Comparison of ENCODE assay signal across 18 cellular contexts in the genomic region with DNA sequence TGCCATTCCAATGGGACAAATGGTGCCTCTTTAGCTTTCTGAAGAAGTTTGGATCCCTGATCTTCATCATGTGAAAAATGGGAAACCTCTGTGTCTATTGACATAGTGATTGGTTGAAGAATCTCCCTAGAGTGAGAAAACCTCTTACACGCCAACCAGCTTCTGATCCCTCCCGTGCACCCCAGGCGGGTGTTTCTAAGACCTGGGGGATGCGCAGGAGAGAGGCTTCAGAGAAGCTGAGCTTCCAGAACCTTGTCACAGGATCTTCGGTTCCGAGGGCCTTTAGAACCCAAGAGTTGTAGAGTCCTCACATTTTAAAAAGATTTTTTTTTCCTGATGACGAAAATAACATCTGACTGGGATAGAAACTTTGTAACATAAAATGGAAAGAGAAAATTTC. TPM values are rescaled to one million over a fixed set of nuclear protein-coding genes. Genes with fewer than 3 reads are reported as not detected.
DNase-seq lines count a peak whose midpoint lies in the region; ATAC-seq and TF ChIP-seq lines count a peak whose summit lies in the region.
"Had no signal": no experiment of that assay in that cellular context is flagged by ENCODE, and none has a peak within 500 bp of the region (broad histone marks: within the 10 kb centered on the region; RNA-seq: fewer than 3 reads in every experiment).

No MANE protein-coding gene starts in this region.

- DNase-seq in CD14-positive monocyte (ENCODE audit: low spot score): peak; percentile 11
- DNase-seq in H7: peak; percentile 30
- no peak for DNase-seq in left ventricle myocardium inferior
- DNase-seq in sciatic nerve (ENCODE audit: low spot score): peak; percentile 54
- DNase-seq in endothelial cell (ENCODE audit: low spot score): no peak
- DNase-seq in natural killer cell: no peak
- DNase-seq in HEK293T (ENCODE audit: extremely low spot score): no peak
- DNase-seq: CD4-positive, alpha-beta memory T cell; KG1; NCI-H1092 treated with DMSO at 0.1 percent for 48 hours; NCI-H1436 treated with DMSO at 0.1 percent for 48 hours; NCI-H1930 had no signal

- POLR2A ChIA-PET in HEK293T (lab: Yijun Ruan, JAX): no interaction called here

- TF ChIP-seq CTCF in CD14-positive monocyte (IDR thresholded peaks at IDR 0.05) (no peak), left ventricle myocardium inferior (IDR thresholded peaks at IDR 0.05; ENCODE audit: borderline replicate concordance) (no peak), endothelial cell (IDR thresholded peaks at IDR 0.05; ENCODE audit: unreplicated experiment) (no peak), natural killer cell (IDR thresholded peaks at IDR 0.05) (no peak)

- H3K4me3 Mint-ChIP-seq in CD14-positive monocyte (no peak overlapping the region), endothelial cell (ENCODE audit: unreplicated experiment) (no peak overlapping the region), natural killer cell (no peak overlapping the region)
- H3K4me3 Mint-ChIP-seq: CD4-positive, alpha-beta memory T cell had no signal

- no peak for ATAC-seq in sciatic nerve
- no peak for ATAC-seq in natural killer cell

- H3K36me3 Mint-ChIP-seq in CD14-positive monocyte (no peaks in the 10 kb centered on the region), endothelial cell (ENCODE audit: low read depth, unreplicated experiment) (no peaks in the 10 kb centered on the region), natural killer cell (no peaks in the 10 kb centered on the region)
- H3K36me3 Mint-ChIP-seq: CD4-positive, alpha-beta memory T cell had no signal

- H3K27ac Mint-ChIP-seq in CD14-positive monocyte (no peak overlapping the region), endothelial cell (ENCODE audit: unreplicated experiment) (no peak overlapping the region), natural killer cell (no peak overlapping the region)

- H3K36me3 ChIP-seq in H7 (replicated peaks; ENCODE audit: control insufficient read depth, insufficient read depth, low read length) (no peaks in the 10 kb centered on the region), left ventricle myocardium inferior (no peaks in the 10 kb centered on the region)
- H3K36me3 ChIP-seq: BLaER1, Peyer's patch, SJSA1 had no signal

- no peaks in the 10 kb centered on the region for H3K4me1 Mint-ChIP-seq in CD14-positive monocyte
- no peaks in the 10 kb centered on the region for H3K4me1 Mint-ChIP-seq in endothelial cell (ENCODE audit: unreplicated experiment)
- peaks cover 0 to 8% of the 10 kb centered on the region in 2 donors for H3K4me1 Mint-ChIP-seq in natural killer cell
- H3K4me1 Mint-ChIP-seq: CD4-positive, alpha-beta memory T cell had no signal

- H3K9me3 ChIP-seq in left ventricle myocardium inferior (replicated peaks): no peaks in the 10 kb centered on the region
- H3K9me3 ChIP-seq: BLaER1, Caco-2, Peyer's patch, SJSA1 had no signal

- H3K27ac ChIP-seq in left ventricle myocardium inferior (replicated peaks): peak overlapping the region; percentile 69
- H3K27ac ChIP-seq: BLaER1, Peyer's patch, SJSA1 had no signal

- H3K4me1 ChIP-seq in left ventricle myocardium inferior: peaks cover 9% of the 10 kb centered on the region
- H3K4me1 ChIP-seq: BLaER1, Caco-2, Peyer's patch, SJSA1 had no signal

- H3K4me3 ChIP-seq in H7 (ENCODE audit: insufficient read depth, low read depth, low read length) (no peak overlapping the region), left ventricle myocardium inferior (no peak overlapping the region)
- H3K4me3 ChIP-seq: BLaER1, Peyer's patch, SJSA1 had no signal

- H3K27me3 ChIP-seq in H7 (ENCODE audit: control insufficient read depth, insufficient read depth, low read length): no peaks in the 10 kb centered on the region; the same call in 1 of the 2 replicates
- no peaks in the 10 kb centered on the region for H3K27me3 ChIP-seq in left ventricle myocardium inferior (ENCODE audit: low read depth)
- H3K27me3 ChIP-seq: BLaER1, Peyer's patch, SJSA1 had no signal

- CTCF ChIA-PET in HEK293T (lab: Yijun Ruan, JAX): no interaction called here

- H3K9me3 Mint-ChIP-seq in CD14-positive monocyte: no peaks in the 10 kb centered on the region
- no peaks in the 10 kb centered on the region for H3K9me3 Mint-ChIP-seq in endothelial cell (ENCODE audit: unreplicated experiment)
- no peaks in the 10 kb centered on the region for H3K9me3 Mint-ChIP-seq in natural killer cell
- H3K9me3 Mint-ChIP-seq: CD4-positive, alpha-beta memory T cell had no signal

- intact Hi-C loops in CD14-positive monocyte (cut with micrococcal nuclease): no loop called here
- intact Hi-C loops in left ventricle myocardium inferior (cut with micrococcal nuclease): no loop called here
- intact Hi-C loops in sciatic nerve (cut with DNase I): loop anchor here (10.0 kb wide), 1 partner anchor 112 kb away; no protein-coding TSS in a partner anchor
- intact Hi-C loops in natural killer cell (cut with micrococcal nuclease): no loop called here

- H3K27me3 Mint-ChIP-seq in CD14-positive monocyte (ENCODE audit: low read depth in 3 of 3): no peaks in the 10 kb centered on the region
- H3K27me3 Mint-ChIP-seq in endothelial cell (ENCODE audit: unreplicated experiment): peaks cover 8% of the 10 kb centered on the region
- no peaks in the 10 kb centered on the region for H3K27me3 Mint-ChIP-seq in natural killer cell (ENCODE audit: low read depth in 2 of 2)
- H3K27me3 Mint-ChIP-seq: CD4-positive, alpha-beta memory T cell had no signal

TF ChIP-seq in HEK293T, 16 proteins besides CTCF, POLR2A, EP300 and RAD21:
- TF ChIP-seq ELF4 (IDR thresholded peaks at IDR 0.05) (no peak), FOXA1 (IDR thresholded peaks at IDR 0.05) (no peak), NFRKB (IDR thresholded peaks at IDR 0.05) (no peak), SUZ12 (IDR thresholded peaks at IDR 0.05) (no peak), LEF1 (IDR thresholded peaks at IDR 0.05; ENCODE audit: borderline replicate concordance) (no peak), BHLHE40 (IDR thresholded peaks at IDR 0.05; ENCODE audit: borderline replicate concordance) (no peak), CTBP1 (IDR thresholded peaks at IDR 0.05; ENCODE audit: borderline replicate concordance) (no peak), TARDBP (IDR thresholded peaks at IDR 0.05) (no peak), HDGF (IDR thresholded peaks at IDR 0.05; ENCODE audit: borderline replicate concordance) (no peak)
TF ChIP-seq in HEK293T: peak in this region for 0.

RNA-seq across cellular contexts. Expression of a gene that starts 11.3 kb away (rescaled TPM):
- polyA plus RNA-seq in CD14-positive monocyte: not detected
- not detected in 2 replicates for total RNA-seq in H7 (2014; rRNA removed; shearing (Covaris generic))
- 22.9 TPM for total RNA-seq in left ventricle myocardium inferior
- total RNA-seq in sciatic nerve: 222 TPM
- total RNA-seq in endothelial cell (ENCODE audit: unreplicated experiment): 0.10 TPM
- 10 to 100 TPM in 2 of 3 donors, 1 to 10 TPM in 1; 8.8 to 13.2 (median 11.2) TPM for total RNA-seq in natural killer cell
- total RNA-seq: Caco-2; CD4-positive, alpha-beta memory T cell; Daoy; OCI-LY7 had no signal
- polyA plus RNA-seq: CD4-positive, alpha-beta memory T cell had no signal

Comparison
In these comparisons a context has a peak if more than half of its experiments do, and no peak if none do; other contexts are left out.
1. DNase-seq: peak in CD14-positive monocyte (single experiment), H7 (single experiment) and sciatic nerve (single experiment); none in left ventricle myocardium inferior (single experiment), endothelial cell (single experiment), natural killer cell (single experiment) and HEK293T (single experiment).